In the genomic region with DNA sequence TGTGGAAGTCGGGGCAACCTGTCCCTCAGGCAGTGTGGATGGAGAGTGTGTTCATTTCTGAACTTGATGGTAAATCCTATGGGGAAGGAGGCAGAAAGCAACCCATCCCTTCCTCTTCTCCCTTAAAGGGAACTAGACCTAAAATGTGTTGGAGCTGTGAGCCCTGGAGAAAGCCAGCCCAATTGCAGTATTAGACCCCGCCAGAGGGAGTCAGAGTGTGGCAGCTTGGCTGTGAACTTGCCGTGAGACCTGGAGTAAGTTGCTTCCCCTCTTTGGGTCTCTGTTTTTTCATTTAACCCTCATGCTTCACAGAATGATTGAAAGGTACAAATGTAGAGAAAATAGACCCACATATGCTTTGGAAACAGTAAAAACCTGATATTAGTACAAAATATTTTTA, we compare ENCODE assay signal across 18 cellular contexts.
DNase-seq lines count a peak whose midpoint lies in the region; ATAC-seq and TF ChIP-seq lines count a peak whose summit lies in the region.
"Had no signal": no experiment of that assay in that cellular context is flagged by ENCODE, and none has a peak within 500 bp of the region (broad histone marks: within the 10 kb centered on the region; RNA-seq: fewer than 3 reads in every experiment).

No MANE protein-coding gene starts in this region.

- H3K4me3 ChIP-seq in mammary epithelial cell (replicated peaks in 1 of 3; ENCODE audit: insufficient read depth in 1 of 3, low read depth in 2 of 3, low read length in 3 of 3) = no peak overlapping the region
- H3K4me3 ChIP-seq in epithelial cell of proximal tubule (ENCODE audit: low read depth, low read length) = no peak overlapping the region
- H3K4me3 ChIP-seq: breast epithelium, mucosa of descending colon had no signal

- H3K27me3 Mint-ChIP-seq in MCF 10A (ENCODE audit: insufficient read depth, unreplicated experiment) = peaks cover 42% of the 10 kb centered on the region
- H3K27me3 Mint-ChIP-seq in activated T-cell treated with anti-CD3 and anti-CD28 coated beads, Interleukin-2, amount 50 U/mL, for 72 hours (ENCODE audit: low read depth) = peaks cover 53% of the 10 kb centered on the region

- H3K4me2 ChIP-seq in mammary epithelial cell (ENCODE audit: insufficient read depth, low read depth, low read length) = no peak overlapping the region

- POLR2A ChIA-PET in MCF 10A (lab: Yijun Ruan, JAX) = no interaction called here

- WGBS in mammary epithelial cell (ENCODE audit: low coverage, missing lambda C conversion rate) = 40% methylated on average over 3 of the region's 3 CpGs

- H3K4me1 Mint-ChIP-seq in MCF 10A (ENCODE audit: insufficient read depth, unreplicated experiment) = no peaks in the 10 kb centered on the region
- H3K4me1 Mint-ChIP-seq in activated T-cell treated with anti-CD3 and anti-CD28 coated beads, Interleukin-2, amount 50 U/mL, for 72 hours (ENCODE audit: low read depth) = no peaks in the 10 kb centered on the region

- no peak overlapping the region for H2AFZ ChIP-seq in mammary epithelial cell (ENCODE audit: low read depth, low read length)
- H2AFZ ChIP-seq: parathyroid adenoma had no signal

- in situ Hi-C loops in mammary epithelial cell (cut with MboI; ENCODE audit: low sequenced_read_pairs in 2 of 2) = no loop called here

- H3K4me1 ChIP-seq in mammary epithelial cell (ENCODE audit: insufficient read depth, low read length) = peaks cover 5% of the 10 kb centered on the region
- H3K4me1 ChIP-seq: breast epithelium, parathyroid adenoma had no signal

- no peak overlapping the region for H3K9ac ChIP-seq in mammary epithelial cell (ENCODE audit: insufficient read depth, low read length)
- H3K9ac ChIP-seq: parathyroid adenoma had no signal

- H3K9me3 ChIP-seq in mammary epithelial cell (replicated peaks; ENCODE audit: insufficient read depth, low read length) = no peaks in the 10 kb centered on the region
- H3K9me3 ChIP-seq: breast epithelium, mucosa of descending colon had no signal

- H3K27me3 ChIP-seq in mammary epithelial cell (ENCODE audit: insufficient read depth, low read length) = no peaks in the 10 kb centered on the region

- H3K36me3 ChIP-seq in mammary epithelial cell (ENCODE audit: insufficient read depth, low read length) = no peaks in the 10 kb centered on the region
- H3K36me3 ChIP-seq: breast epithelium had no signal

- no peak for ATAC-seq in activated T-cell treated with anti-CD3 and anti-CD28 coated beads, Interleukin-2, amount 50 U/mL, for 72 hours (replicated peaks in 1 of 2)
- ATAC-seq in HG02970 (IDR thresholded peaks at IDR 0.05; ENCODE audit: low FRiP score, unreplicated experiment) = no peak
- ATAC-seq: mucosa of descending colon had no signal

- H3K27ac ChIP-seq in mammary epithelial cell (ENCODE audit: insufficient read depth, low read depth, low read length) = no peak overlapping the region
- H3K27ac ChIP-seq: breast epithelium, parathyroid adenoma had no signal

- H3K79me2 ChIP-seq in mammary epithelial cell (ENCODE audit: insufficient read depth, low read length) = no peaks in the 10 kb centered on the region
- H3K79me2 ChIP-seq: parathyroid adenoma had no signal

- TF ChIP-seq CTCF in mammary epithelial cell (conservative IDR thresholded peaks at IDR 0.05 in 1 of 2, IDR thresholded peaks at IDR 0.05 in 1 of 2; ENCODE audit: extremely low read depth in 1 of 2, insufficient read depth in 1 of 2, low read depth in 1 of 2, low read length in 2 of 2) (peak; percentile 11 to 17), MCF 10A (IDR thresholded peaks at IDR 0.05; ENCODE audit: unreplicated experiment) (no peak), epithelial cell of proximal tubule (conservative IDR thresholded peaks at IDR 0.05; ENCODE audit: low read depth, low read length) (peak; percentile 13)

- H4K20me1 ChIP-seq in mammary epithelial cell (ENCODE audit: insufficient read depth, low read length) = no peaks in the 10 kb centered on the region

- DNase-seq in mammary epithelial cell (no peak), MCF 10A (ENCODE audit: unreplicated experiment) (no peak), NCI-H69 (lab: John Stamatoyannopoulos, UW) (peak; percentile 37), epithelial cell of proximal tubule (ENCODE audit: low read depth) (no peak), OCI-M1 (lab: John Stamatoyannopoulos, UW) (no peak), LoVo (ENCODE audit: low spot score) (no peak)
- DNase-seq in activated T-cell treated with anti-CD3 and anti-CD28 coated beads, Interleukin-2, amount 50 U/mL, for 72 hours = no peak
- DNase-seq: ACHN; activated CD8-positive, alpha-beta memory T cell treated with anti-CD3 and anti-CD28 coated beads for 24 hours; activated naive CD4-positive, alpha-beta T cell treated with Interleukin-2 at 50 U/mL for 16 hours; kidney; mucosa of descending colon; NCI-H1694 treated with DMSO at 0.1 percent for 48 hours; SIG-M5; substantia nigra had no signal

- dilution Hi-C loops in mammary epithelial cell (cut with HindIII; ENCODE audit: low sequenced_read_pairs) = loop anchor here (5.0 kb wide), 1 partner anchor 65 kb away; no protein-coding TSS in a partner anchor

- CTCF ChIA-PET in mammary epithelial cell (lab: Charles Lee; ENCODE audit: low non-redundant PET) (no interaction called here), MCF 10A (lab: Yijun Ruan, JAX) (interaction anchor here (0.5 to 1.1 kb wide), 3 partner anchors 73 to 436 kb away, joined by 3 read pairs; no protein-coding TSS in a partner anchor)

- no peak overlapping the region for H3K4me3 Mint-ChIP-seq in MCF 10A (ENCODE audit: unreplicated experiment)
- H3K4me3 Mint-ChIP-seq in activated T-cell treated with anti-CD3 and anti-CD28 coated beads, Interleukin-2, amount 50 U/mL, for 72 hours = no peak overlapping the region

- no peaks in the 10 kb centered on the region for H3K9me3 Mint-ChIP-seq in MCF 10A (ENCODE audit: unreplicated experiment)
- no peaks in the 10 kb centered on the region for H3K9me3 Mint-ChIP-seq in activated T-cell treated with anti-CD3 and anti-CD28 coated beads, Interleukin-2, amount 50 U/mL, for 72 hours

- no peaks in the 10 kb centered on the region for H3K36me3 Mint-ChIP-seq in MCF 10A (ENCODE audit: insufficient read depth, unreplicated experiment)
- no peaks in the 10 kb centered on the region for H3K36me3 Mint-ChIP-seq in activated T-cell treated with anti-CD3 and anti-CD28 coated beads, Interleukin-2, amount 50 U/mL, for 72 hours (ENCODE audit: insufficient read depth in 2 of 2)

- BruUV-seq in mammary epithelial cell (replicated peaks; lab: Mats Ljungman, UMichigan) (no TSS peak), MCF 10A (replicated peaks; lab: Mats Ljungman, UMichigan) (no TSS peak)

- intact Hi-C loops in mammary epithelial cell (cut with micrococcal nuclease) = no loop called here
- intact Hi-C loops in MCF 10A (cut with micrococcal nuclease) = no loop called here

- no peak overlapping the region for H3K27ac Mint-ChIP-seq in MCF 10A (ENCODE audit: low read depth, unreplicated experiment)
- no peak overlapping the region for H3K27ac Mint-ChIP-seq in activated T-cell treated with anti-CD3 and anti-CD28 coated beads, Interleukin-2, amount 50 U/mL, for 72 hours
